In the genomic region with DNA sequence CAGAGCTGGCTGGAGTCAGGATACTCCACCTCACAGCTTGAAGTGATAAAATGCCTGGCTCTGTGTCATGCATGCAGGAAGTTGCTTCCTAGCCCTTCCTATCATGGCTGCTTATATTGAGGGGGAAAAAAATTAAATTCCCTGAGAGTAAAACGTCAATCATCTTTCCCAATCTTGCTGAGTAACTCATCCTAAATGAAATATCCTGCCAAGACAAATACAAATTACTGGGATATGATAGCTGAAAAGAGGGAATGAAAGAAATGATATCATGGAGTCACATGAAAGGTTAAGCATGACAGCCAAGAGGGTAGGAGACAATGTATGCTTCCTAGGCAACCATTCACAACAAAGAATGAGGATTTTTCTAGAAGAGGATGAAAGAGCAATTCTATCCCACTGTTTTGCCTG, we compare ENCODE assay signal across 20 cellular contexts.
DNase-seq lines count a peak whose midpoint lies in the region; ATAC-seq, FAIRE-seq and TF ChIP-seq lines count a peak whose summit lies in the region.
"Had no signal": no experiment of that assay in that cellular context is flagged by ENCODE, and none has a peak within 500 bp of the region (broad histone marks: within the 10 kb centered on the region; RNA-seq: fewer than 3 reads in every experiment).

No MANE protein-coding gene starts in this region.

- peak; percentile 6 for FAIRE-seq in H54 (lab: Jason Lieb, UNC)
- FAIRE-seq: GM12878 had no signal

- DNase-seq in H54 (ENCODE audit: insufficient read length, low spot score) (no peak), RWPE2 (ENCODE audit: low spot score) (no peak), fibroblast of mammary gland (ENCODE audit: low read depth) (peak; percentile 82), omental fat pad (ENCODE audit: low spot score) (no peak), NCI-H774 (lab: John Stamatoyannopoulos, UW) (no peak), NCI-H69 (lab: John Stamatoyannopoulos, UW) (no peak), DMS 273 (lab: John Stamatoyannopoulos, UW; ENCODE audit: unreplicated experiment) (no peak), NCI-H2029 (lab: John Stamatoyannopoulos, UW) (no peak)
- DNase-seq: activated B cell treated with CpG ODN at 0.5 μM for 24 hours; activated naive CD4-positive, alpha-beta T cell treated with anti-CD3 and anti-CD28 coated beads for 36 hours; caudate nucleus; NCI-H1436 treated with DMSO at 0.1 percent for 48 hours; NCI-H446; psoas muscle; T-cell had no signal

- H3K36me3 ChIP-seq in RWPE2 (ENCODE audit: low read depth): no peaks in the 10 kb centered on the region

- no peak overlapping the region for H3K4me3 ChIP-seq in RWPE2 (ENCODE audit: severe bottlenecking)
- H3K4me3 ChIP-seq in fibroblast of mammary gland (ENCODE audit: control insufficient read depth, low read depth, low read length): no peak overlapping the region
- H3K4me3 ChIP-seq: GM12878, psoas muscle had no signal

- peak; percentile 95 for ATAC-seq in RWPE2 (ENCODE audit: low read depth)
- ATAC-seq in omental fat pad (ENCODE audit: low FRiP score): peak; percentile 75
- ATAC-seq: GM12878, HCT116, Panc1, psoas muscle, T-cell had no signal

- peaks cover 17% of the 10 kb centered on the region for H3K4me1 ChIP-seq in RWPE2 (ENCODE audit: insufficient read depth, poor library complexity, severe bottlenecking)
- H3K4me1 ChIP-seq: psoas muscle had no signal

- H3K27me3 ChIP-seq in RWPE2 (ENCODE audit: insufficient read depth, poor library complexity, severe bottlenecking): no peaks in the 10 kb centered on the region

- TF ChIP-seq CTCF in RWPE2 (IDR thresholded peaks at IDR 0.05; ENCODE audit: poor library complexity, severe bottlenecking) (no peak), fibroblast of mammary gland (conservative IDR thresholded peaks at IDR 0.05; ENCODE audit: control insufficient read depth, insufficient read depth, low read depth, low read length) (no peak), omental fat pad (IDR thresholded peaks at IDR 0.05) (no peak)

- TF ChIP-seq POLR2A in H54 (IDR thresholded peaks at IDR 0.05; ENCODE audit: low read depth, low read length): no peak

- peak overlapping the region; percentile 45 for H3K27ac ChIP-seq in RWPE2 (ENCODE audit: poor library complexity, severe bottlenecking)
- H3K27ac ChIP-seq: C4-2B, KMS-11, psoas muscle had no signal

- H3K9me3 ChIP-seq in RWPE2 (ENCODE audit: severe bottlenecking): no peaks in the 10 kb centered on the region
- H3K9me3 ChIP-seq: psoas muscle had no signal
